In the genomic region with DNA sequence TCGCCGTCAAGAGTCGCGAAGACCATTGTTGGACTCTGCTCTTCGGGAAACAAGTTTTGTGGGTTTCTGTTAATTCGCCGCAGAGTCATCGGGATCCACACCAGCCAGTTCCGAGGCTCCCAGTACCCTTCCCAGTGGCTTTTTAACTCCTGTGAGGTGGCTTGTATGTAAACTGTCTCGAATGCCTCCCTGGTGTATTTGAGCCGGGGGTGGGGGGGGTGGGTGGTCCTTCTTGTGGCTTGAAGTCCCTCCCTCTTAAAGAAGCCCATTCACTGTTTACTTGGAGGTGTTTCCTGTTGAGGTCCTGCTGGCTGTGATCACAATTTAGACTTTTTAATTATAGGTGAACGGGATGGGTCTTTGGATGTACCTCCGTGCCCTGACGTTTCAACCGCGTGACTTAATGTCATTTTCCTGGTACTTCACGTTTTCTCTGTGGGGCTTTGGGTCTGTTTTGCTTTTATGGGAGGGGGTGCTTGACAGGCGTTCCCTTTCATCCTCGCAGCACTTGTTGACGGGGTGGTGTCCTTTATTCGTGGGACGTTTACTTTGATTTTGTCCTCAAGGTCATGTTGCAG, we compare ENCODE assay signal across 8 cellular contexts. TPM values are rescaled to one million over a fixed set of nuclear protein-coding genes. Genes with fewer than 3 reads are reported as not detected.
DNase-seq lines count a peak whose midpoint lies in the region; ATAC-seq and TF ChIP-seq lines count a peak whose summit lies in the region.

No MANE protein-coding gene starts in this region.

- H3K4me3 Mint-ChIP-seq in activated naive CD8-positive, alpha-beta T cell treated with anti-CD3 and anti-CD28 coated beads for 36 hours, result peak overlapping the region; percentile 98
- H3K4me3 Mint-ChIP-seq in stimulated activated naive CD8-positive, alpha-beta T cell treated with anti-CD3 and anti-CD28 coated beads, Interleukin-15, amount 100 ng/mL, for 72 hours, result peak overlapping the region; percentile 73 to 76

- H3K4me1 ChIP-seq in KMS-11 (ENCODE audit: low read depth, poor library complexity, severe bottlenecking), result peaks cover 23% of the 10 kb centered on the region

- ATAC-seq in stimulated activated naive CD8-positive, alpha-beta T cell treated with anti-CD3 and anti-CD28 coated beads, Interleukin-15, amount 100 ng/mL, for 72 hours, result no peak
- no peak for ATAC-seq in HG02623 (IDR thresholded peaks at IDR 0.05; ENCODE audit: unreplicated experiment)
- ATAC-seq in GM21423 (IDR thresholded peaks at IDR 0.05; ENCODE audit: unreplicated experiment), result no peak
- ATAC-seq in HG02852 (IDR thresholded peaks at IDR 0.05; ENCODE audit: unreplicated experiment), result no peak

- H3K27me3 Mint-ChIP-seq in activated naive CD8-positive, alpha-beta T cell treated with anti-CD3 and anti-CD28 coated beads for 36 hours, result peaks cover 6% of the 10 kb centered on the region
- H3K27me3 Mint-ChIP-seq in stimulated activated naive CD8-positive, alpha-beta T cell treated with anti-CD3 and anti-CD28 coated beads, Interleukin-15, amount 100 ng/mL, for 72 hours, result no peaks in the 10 kb centered on the region

- H3K36me3 Mint-ChIP-seq in activated naive CD8-positive, alpha-beta T cell treated with anti-CD3 and anti-CD28 coated beads for 36 hours, result peaks cover 25% of the 10 kb centered on the region

- H3K9ac ChIP-seq in KMS-11, result peak overlapping the region; percentile 82; the same call in 1 of the 2 replicates

- peak overlapping the region; percentile 88 for H3K27ac Mint-ChIP-seq in activated naive CD8-positive, alpha-beta T cell treated with anti-CD3 and anti-CD28 coated beads for 36 hours
- H3K27ac Mint-ChIP-seq in stimulated activated naive CD8-positive, alpha-beta T cell treated with anti-CD3 and anti-CD28 coated beads, Interleukin-15, amount 100 ng/mL, for 72 hours, result peak overlapping the region; percentile 60 to 91

- H3K4me1 Mint-ChIP-seq in activated naive CD8-positive, alpha-beta T cell treated with anti-CD3 and anti-CD28 coated beads for 36 hours, result peaks cover 40% of the 10 kb centered on the region
- peaks cover 64% of the 10 kb centered on the region for H3K4me1 Mint-ChIP-seq in stimulated activated naive CD8-positive, alpha-beta T cell treated with anti-CD3 and anti-CD28 coated beads, Interleukin-15, amount 100 ng/mL, for 72 hours

- peaks cover 34% of the 10 kb centered on the region for H4K20me1 ChIP-seq in KMS-11 (ENCODE audit: insufficient read depth)

- H3K27me3 ChIP-seq in KMS-11 (ENCODE audit: insufficient read depth, low read depth), result no peaks in the 10 kb centered on the region

- H3K79me2 ChIP-seq in KMS-11 (ENCODE audit: insufficient read depth, low read depth), result peaks cover 50% of the 10 kb centered on the region

- peak; percentile 26 for DNase-seq in EL
- no peak for DNase-seq in activated naive CD8-positive, alpha-beta T cell treated with anti-CD3 and anti-CD28 coated beads for 36 hours
- DNase-seq in iPS-NIHi7 (ENCODE audit: extremely low spot score), result peak; percentile 70
- no peak for DNase-seq in stimulated activated naive CD8-positive, alpha-beta T cell treated with anti-CD3 and anti-CD28 coated beads, Interleukin-15, amount 100 ng/mL, for 72 hours

- H3K4me3 ChIP-seq in KMS-11 (IDR thresholded peaks at IDR 0.05; ENCODE audit: insufficient read depth, low read depth, low read length), result no peak overlapping the region

- peak overlapping the region; percentile 100 for H3K4me2 ChIP-seq in KMS-11

- no peaks in the 10 kb centered on the region for H3K9me3 Mint-ChIP-seq in activated naive CD8-positive, alpha-beta T cell treated with anti-CD3 and anti-CD28 coated beads for 36 hours
- H3K9me3 Mint-ChIP-seq in stimulated activated naive CD8-positive, alpha-beta T cell treated with anti-CD3 and anti-CD28 coated beads, Interleukin-15, amount 100 ng/mL, for 72 hours, result no peaks in the 10 kb centered on the region

- H3K36me3 ChIP-seq in KMS-11 (ENCODE audit: insufficient read depth), result no peaks in the 10 kb centered on the region

- H3K27ac ChIP-seq in KMS-11, result peak overlapping the region; percentile 64; the same call in 1 of the 2 replicates

- TF ChIP-seq CTCF in KMS-11 (conservative IDR thresholded peaks at IDR 0.05; ENCODE audit: low read depth, low read length), result no peak

- H2AFZ ChIP-seq in KMS-11 (ENCODE audit: low read depth), result no peak overlapping the region

RNA-seq across cellular contexts. Expression of a gene that starts 0.8 kb away (rescaled TPM):
- total RNA-seq in activated naive CD8-positive, alpha-beta T cell treated with anti-CD3 and anti-CD28 coated beads for 36 hours, result 100 to 1,000 TPM; 122 to 123 TPM

Comparison
In these comparisons a context has a peak if more than half of its experiments do, and no peak if none do; other contexts are left out.
1. DNase-seq: peak in EL (single experiment) and iPS-NIHi7 (single experiment); none in activated naive CD8-positive, alpha-beta T cell treated with anti-CD3 and anti-CD28 coated beads for 36 hours (single experiment) and stimulated activated naive CD8-positive, alpha-beta T cell treated with anti-CD3 and anti-CD28 coated beads, Interleukin-15, amount 100 ng/mL, for 72 hours (0 of 2).